In the genomic region with DNA sequence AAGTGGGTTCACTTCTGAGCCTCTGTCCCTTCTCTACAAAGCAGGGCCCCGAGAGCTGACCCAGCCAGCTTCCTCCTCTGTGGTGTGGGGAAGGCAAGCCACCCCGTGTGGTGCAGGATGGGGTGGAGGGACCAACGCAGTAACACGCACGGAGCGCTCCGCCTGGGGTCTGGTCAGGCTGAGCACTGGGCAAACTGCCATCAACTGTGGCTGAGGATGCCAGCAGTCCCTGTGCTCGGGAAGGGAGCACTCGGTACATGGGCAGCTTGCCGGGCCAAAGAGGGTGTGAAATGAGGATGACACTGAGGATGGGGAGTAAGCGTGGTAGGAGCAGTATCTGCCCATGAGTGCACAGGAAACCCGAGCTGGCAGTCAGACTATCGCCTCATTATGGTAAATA, we compare ENCODE assay signal across 1 cellular context.
TF ChIP-seq lines count a peak whose summit lies in the region.

No MANE protein-coding gene starts in this region.

TF ChIP-seq in HepG2, 621 proteins besides CTCF, POLR2A, EP300 and RAD21:
- TF ChIP-seq ZSCAN31 (CRISPR knock-in tag; IDR thresholded peaks at IDR 0.05; ENCODE audit: low read depth) (no peak), BRCA1 (CRISPR knock-in tag; IDR thresholded peaks at IDR 0.05) (no peak), BRD4 (CRISPR knock-in tag; IDR thresholded peaks at IDR 0.05) (no peak), KAT8 (CRISPR knock-in tag; IDR thresholded peaks at IDR 0.05) (no peak), SSRP1 (CRISPR knock-in tag; IDR thresholded peaks at IDR 0.05) (no peak), ZFYVE20 (CRISPR knock-in tag; IDR thresholded peaks at IDR 0.05; ENCODE audit: borderline replicate concordance, low read depth) (no peak), MBNL3 (CRISPR knock-in tag; conservative IDR thresholded peaks at IDR 0.05) (no peak), POLR2G (IDR thresholded peaks at IDR 0.05; ENCODE audit: low read depth, low read length) (0 out of 2 replicates have a peak, but pooled peaks have one; percentile 5), AGO2 (optimal IDR thresholded peaks at IDR 0.05; ENCODE audit: low read depth, low read length) (peak; percentile 11), ZNF724P (CRISPR knock-in tag; IDR thresholded peaks at IDR 0.05; ENCODE audit: borderline replicate concordance) (no peak)
- TF ChIP-seq, protein P1, sequence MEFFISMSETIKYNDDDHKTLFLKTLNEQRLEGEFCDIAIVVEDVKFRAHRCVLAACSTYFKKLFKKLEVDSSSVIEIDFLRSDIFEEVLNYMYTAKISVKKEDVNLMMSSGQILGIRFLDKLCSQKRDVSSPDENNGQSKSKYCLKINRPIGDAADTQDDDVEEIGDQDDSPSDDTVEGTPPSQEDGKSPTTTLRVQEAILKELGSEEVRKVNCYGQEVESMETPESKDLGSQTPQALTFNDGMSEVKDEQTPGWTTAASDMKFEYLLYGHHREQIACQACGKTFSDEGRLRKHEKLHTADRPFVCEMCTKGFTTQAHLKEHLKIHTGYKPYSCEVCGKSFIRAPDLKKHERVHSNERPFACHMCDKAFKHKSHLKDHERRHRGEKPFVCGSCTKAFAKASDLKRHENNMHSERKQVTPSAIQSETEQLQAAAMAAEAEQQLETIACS (CRISPR knock-in tag; IDR thresholded peaks at IDR 0.05), result no peak
